ENCODE assay signal across 14 cellular contexts in genomic region chr6:109606362-109606761, GRCh38.
DNase-seq lines count a peak whose midpoint lies in the region; ATAC-seq and TF ChIP-seq lines count a peak whose summit lies in the region.
"Had no signal": no experiment of that assay in that cellular context is flagged by ENCODE, and none has a peak within 500 bp of the region (broad histone marks: within the 10 kb centered on the region; RNA-seq: fewer than 3 reads in every experiment).

No MANE protein-coding gene starts in this region.

- no peak overlapping the region for H3K27ac ChIP-seq in CD4-positive, alpha-beta memory T cell (ENCODE audit: low read depth, low read length)
- no peak overlapping the region for H3K27ac ChIP-seq in naive thymus-derived CD4-positive, alpha-beta T cell (ENCODE audit: low read depth, low read length)
- H3K27ac ChIP-seq: GM23248 had no signal

- no peaks in the 10 kb centered on the region for H3K36me3 ChIP-seq in CD4-positive, alpha-beta memory T cell (ENCODE audit: insufficient read depth, low read length)
- no peaks in the 10 kb centered on the region for H3K36me3 ChIP-seq in Loucy (ENCODE audit: insufficient read depth, low read length)
- H3K36me3 ChIP-seq in naive thymus-derived CD4-positive, alpha-beta T cell (ENCODE audit: control insufficient read depth in 2 of 3, insufficient read depth in 3 of 3, low read length in 3 of 3), result no peaks in the 10 kb centered on the region

- no peaks in the 10 kb centered on the region for H3K79me2 ChIP-seq in Loucy (ENCODE audit: insufficient read depth, low read length)

- ATAC-seq in naive thymus-derived CD4-positive, alpha-beta T cell, result peak; percentile 86
- ATAC-seq in GM18520 (IDR thresholded peaks at IDR 0.05; ENCODE audit: unreplicated experiment), result no peak
- ATAC-seq in HG03442 (IDR thresholded peaks at IDR 0.05; ENCODE audit: unreplicated experiment), result no peak

- POLR2A ChIA-PET in activated CD4-positive, alpha-beta T cell treated with anti-CD3 and anti-CD28 coated beads, Interleukin-2, amount 10 ng/mL, durations not matched to agents 7 days and 5 days (lab: Charles Lee), result no interaction called here
- POLR2A ChIA-PET in CD4-positive, alpha-beta memory T cell (lab: Charles Lee; ENCODE audit: partially characterized antibody), result no interaction called here
- POLR2A ChIA-PET in naive thymus-derived CD4-positive, alpha-beta T cell (lab: Charles Lee), result no interaction called here

- no peaks in the 10 kb centered on the region for H3K4me1 ChIP-seq in CD4-positive, alpha-beta memory T cell (ENCODE audit: insufficient read depth, low read length)
- peaks cover 43% of the 10 kb centered on the region for H3K4me1 ChIP-seq in Loucy (ENCODE audit: insufficient read depth, low read length, poor library complexity, severe bottlenecking)
- peaks cover 0 to 12% of the 10 kb centered on the region in 2 donors for H3K4me1 ChIP-seq in naive thymus-derived CD4-positive, alpha-beta T cell (ENCODE audit: control insufficient read depth in 2 of 2, insufficient read depth in 2 of 2, low read length in 2 of 2)

- H3K36me3 Mint-ChIP-seq in activated CD4-positive, alpha-beta T cell treated with anti-CD3 and anti-CD28 coated beads, Interleukin-2, amount 10 ng/mL, durations not matched to agents 7 days and 5 days (ENCODE audit: low read depth), result peaks cover 2% of the 10 kb centered on the region
- H3K36me3 Mint-ChIP-seq in CD4-positive, alpha-beta memory T cell, result peaks cover 26 to 48% of the 10 kb centered on the region in 2 donors
- peaks cover 4 to 29% (median 19%) of the 10 kb centered on the region in 5 donors for H3K36me3 Mint-ChIP-seq in naive thymus-derived CD4-positive, alpha-beta T cell

- H3K27me3 ChIP-seq in CD4-positive, alpha-beta memory T cell (ENCODE audit: insufficient read depth, low read length), result no peaks in the 10 kb centered on the region
- no peaks in the 10 kb centered on the region for H3K27me3 ChIP-seq in Loucy (ENCODE audit: insufficient read depth, low read length, poor library complexity, severe bottlenecking)
- no peaks in the 10 kb centered on the region for H3K27me3 ChIP-seq in naive thymus-derived CD4-positive, alpha-beta T cell (ENCODE audit: control insufficient read depth in 2 of 2, insufficient read depth in 2 of 2, low read length in 2 of 2)

- H2AFZ ChIP-seq in Loucy (ENCODE audit: low read length), result no peak overlapping the region
- H2AFZ ChIP-seq: GM23248 had no signal

- H3K4me2 ChIP-seq in Loucy (ENCODE audit: low read depth, low read length, poor library complexity, severe bottlenecking), result peak overlapping the region; percentile 34

- H3K9me3 Mint-ChIP-seq in activated CD4-positive, alpha-beta T cell treated with anti-CD3 and anti-CD28 coated beads, Interleukin-2, amount 10 ng/mL, durations not matched to agents 7 days and 5 days, result peaks cover 6% of the 10 kb centered on the region
- H3K9me3 Mint-ChIP-seq in CD4-positive, alpha-beta memory T cell, result peaks cover 0 to 18% (median 14%) of the 10 kb centered on the region in 8 donors
- H3K9me3 Mint-ChIP-seq in naive thymus-derived CD4-positive, alpha-beta T cell, result peaks cover 1 to 14% (median 9%) of the 10 kb centered on the region in 11 donors

- H3K27me3 Mint-ChIP-seq in activated CD4-positive, alpha-beta T cell treated with anti-CD3 and anti-CD28 coated beads, Interleukin-2, amount 10 ng/mL, durations not matched to agents 7 days and 5 days, result no peaks in the 10 kb centered on the region
- H3K27me3 Mint-ChIP-seq in CD4-positive, alpha-beta memory T cell, result no peaks in the 10 kb centered on the region
- no peaks in the 10 kb centered on the region for H3K27me3 Mint-ChIP-seq in naive thymus-derived CD4-positive, alpha-beta T cell
- H3K27me3 Mint-ChIP-seq: B cell had no signal

- DNase-seq in activated CD4-positive, alpha-beta T cell treated with anti-CD3 and anti-CD28 coated beads, Interleukin-2, amount 10 ng/mL, durations not matched to agents 7 days and 5 days, result peak; percentile 43
- DNase-seq in activated CD4-positive, alpha-beta T cell treated with anti-CD3 and anti-CD28 coated beads, Interleukin-2, amount 50 U/mL, for 48 hours, result no peak
- peak in 3 of 5 donors; percentile 8 to 27 (median 9) for DNase-seq in CD4-positive, alpha-beta memory T cell
- DNase-seq in naive thymus-derived CD4-positive, alpha-beta T cell, result peak in 7 of 9 donors; percentile 13 to 72 (median 62)
- no peak for DNase-seq in medulla oblongata (ENCODE audit: extremely low spot score)
- DNase-seq: C1 segment of cervical spinal cord, DMS53, GM23248, H7, IMR-90 had no signal

- H3K4me1 Mint-ChIP-seq in activated CD4-positive, alpha-beta T cell treated with anti-CD3 and anti-CD28 coated beads, Interleukin-2, amount 10 ng/mL, durations not matched to agents 7 days and 5 days, result peaks cover 18% of the 10 kb centered on the region
- H3K4me1 Mint-ChIP-seq in CD4-positive, alpha-beta memory T cell, result peaks cover 0 to 8% (median 5%) of the 10 kb centered on the region in 4 donors
- H3K4me1 Mint-ChIP-seq in naive thymus-derived CD4-positive, alpha-beta T cell, result peaks cover 8 to 37% (median 24%) of the 10 kb centered on the region in 7 donors

- no peak overlapping the region for H3K27ac Mint-ChIP-seq in activated CD4-positive, alpha-beta T cell treated with anti-CD3 and anti-CD28 coated beads, Interleukin-2, amount 10 ng/mL, durations not matched to agents 7 days and 5 days
- H3K27ac Mint-ChIP-seq in CD4-positive, alpha-beta memory T cell, result no peak overlapping the region
- H3K27ac Mint-ChIP-seq in naive thymus-derived CD4-positive, alpha-beta T cell, result peak overlapping the region in 7 of 9 donors; percentile 10 to 81 (median 50)
- H3K27ac Mint-ChIP-seq: B cell had no signal

- H3K9me3 ChIP-seq in CD4-positive, alpha-beta memory T cell (ENCODE audit: control insufficient read depth in 1 of 2, low read length in 2 of 2), result no peaks in the 10 kb centered on the region
- H3K9me3 ChIP-seq in Loucy (ENCODE audit: insufficient read depth, low read depth, low read length), result no peaks in the 10 kb centered on the region
- no peaks in the 10 kb centered on the region for H3K9me3 ChIP-seq in naive thymus-derived CD4-positive, alpha-beta T cell (ENCODE audit: control insufficient read depth in 2 of 3, low read length in 3 of 3)

- no peak overlapping the region for H3K4me3 Mint-ChIP-seq in activated CD4-positive, alpha-beta T cell treated with anti-CD3 and anti-CD28 coated beads, Interleukin-2, amount 10 ng/mL, durations not matched to agents 7 days and 5 days
- peak overlapping the region in 1 of 8 donors; percentile 39 for H3K4me3 Mint-ChIP-seq in CD4-positive, alpha-beta memory T cell
- H3K4me3 Mint-ChIP-seq in naive thymus-derived CD4-positive, alpha-beta T cell, result peak overlapping the region in 2 of 10 donors; percentile 5 to 65
- H3K4me3 Mint-ChIP-seq: B cell had no signal

- no peak for TF ChIP-seq CTCF in Loucy (conservative IDR thresholded peaks at IDR 0.05; ENCODE audit: low read length)

- intact Hi-C loops in CD4-positive, alpha-beta memory T cell (cut with micrococcal nuclease), result no loop called here
- intact Hi-C loops in naive thymus-derived CD4-positive, alpha-beta T cell (cut with micrococcal nuclease), result loop anchor here in 1 of 2 donors (5.0 kb wide), 1 partner anchor 86 kb away; the partner anchor contains the start of genes AK9 and FIG4

- CTCF ChIA-PET in activated CD4-positive, alpha-beta T cell treated with anti-CD3 and anti-CD28 coated beads, Interleukin-2, amount 10 ng/mL, durations not matched to agents 7 days and 5 days (lab: Charles Lee), result no interaction called here
- CTCF ChIA-PET in CD4-positive, alpha-beta memory T cell (lab: Charles Lee; ENCODE audit: partially characterized antibody), result no interaction called here
- CTCF ChIA-PET in naive thymus-derived CD4-positive, alpha-beta T cell (lab: Charles Lee), result no interaction called here

- H4K20me1 ChIP-seq in Loucy (ENCODE audit: insufficient read depth, low read length, poor library complexity, severe bottlenecking), result no peaks in the 10 kb centered on the region

- H3F3A ChIP-seq in Loucy (ENCODE audit: low read depth), result no peaks in the 10 kb centered on the region; the same call in 1 of the 2 replicates

- no peaks in the 10 kb centered on the region for H3K9me2 ChIP-seq in Loucy (replicated peaks; ENCODE audit: low read depth, low read length)

- peak overlapping the region; percentile 25 for H3K9ac ChIP-seq in Loucy (ENCODE audit: low read depth, low read length, poor library complexity, severe bottlenecking)
- H3K9ac ChIP-seq: GM23248 had no signal

- H3K4me3 ChIP-seq in CD4-positive, alpha-beta memory T cell (ENCODE audit: low read length in 2 of 2), result no peak overlapping the region
- no peak overlapping the region for H3K4me3 ChIP-seq in Loucy (ENCODE audit: low read length, poor library complexity, severe bottlenecking)
- H3K4me3 ChIP-seq in naive thymus-derived CD4-positive, alpha-beta T cell (ENCODE audit: low read length), result no peak overlapping the region
- H3K4me3 ChIP-seq: GM23248 had no signal

Comparison
In these comparisons a context has a peak if more than half of its experiments do, and no peak if none do; other contexts are left out.
1. DNase-seq: peak in activated CD4-positive, alpha-beta T cell treated with anti-CD3 and anti-CD28 coated beads, Interleukin-2, amount 10 ng/mL, durations not matched to agents 7 days and 5 days (single experiment), CD4-positive, alpha-beta memory T cell (3 of 5) and naive thymus-derived CD4-positive, alpha-beta T cell (7 of 9); none in activated CD4-positive, alpha-beta T cell treated with anti-CD3 and anti-CD28 coated beads, Interleukin-2, amount 50 U/mL, for 48 hours (0 of 2) and medulla oblongata (single experiment).
2. H3K27ac Mint-ChIP-seq: peak in naive thymus-derived CD4-positive, alpha-beta T cell (7 of 9); none in activated CD4-positive, alpha-beta T cell treated with anti-CD3 and anti-CD28 coated beads, Interleukin-2, amount 10 ng/mL, durations not matched to agents 7 days and 5 days (single experiment) and CD4-positive, alpha-beta memory T cell (0 of 7).